8 cellular contexts compared by ENCODE assay signal in the genomic region with DNA sequence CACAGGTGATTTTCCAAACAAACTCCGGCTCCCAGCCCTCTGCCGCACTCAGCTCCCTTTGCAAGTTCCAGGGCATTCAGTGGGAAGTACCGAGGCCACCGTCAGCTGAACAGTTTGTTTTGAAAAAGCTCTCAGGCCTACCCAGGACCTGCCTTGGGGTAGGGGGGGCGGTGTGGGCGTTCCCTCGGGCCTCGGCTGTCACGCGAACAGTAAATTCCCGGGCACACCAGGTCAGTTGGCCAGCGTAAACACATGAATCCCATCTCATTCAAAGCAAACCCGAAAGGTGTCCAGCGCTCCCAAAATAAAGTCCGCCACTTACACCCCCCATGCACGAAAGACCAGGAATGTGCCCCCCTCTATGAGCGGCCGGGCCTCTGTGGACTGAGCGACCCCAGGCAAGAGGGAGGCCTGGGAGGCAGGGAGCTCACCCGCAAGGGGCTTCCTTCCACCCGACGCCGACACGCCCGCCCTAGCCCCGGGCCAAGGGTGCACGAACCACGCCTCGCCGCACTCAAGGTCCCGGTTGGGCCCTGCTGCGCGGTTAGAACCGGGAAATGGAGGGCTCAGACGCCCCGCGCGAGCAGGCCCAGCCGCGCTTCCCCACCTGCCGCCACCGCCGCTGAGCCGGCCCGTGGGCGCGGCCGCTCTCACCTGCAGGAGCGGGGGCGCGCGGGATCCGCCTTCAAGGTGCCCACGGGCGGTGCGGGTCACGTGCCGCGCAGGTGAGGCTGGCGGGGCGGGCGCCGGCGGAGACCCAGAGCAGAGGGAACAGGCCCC. TPM values are rescaled to one million over a fixed set of nuclear protein-coding genes. Genes with fewer than 3 reads are reported as not detected.
DNase-seq lines count a peak whose midpoint lies in the region; ATAC-seq, FAIRE-seq and TF ChIP-seq lines count a peak whose summit lies in the region.

A gene with protein sequence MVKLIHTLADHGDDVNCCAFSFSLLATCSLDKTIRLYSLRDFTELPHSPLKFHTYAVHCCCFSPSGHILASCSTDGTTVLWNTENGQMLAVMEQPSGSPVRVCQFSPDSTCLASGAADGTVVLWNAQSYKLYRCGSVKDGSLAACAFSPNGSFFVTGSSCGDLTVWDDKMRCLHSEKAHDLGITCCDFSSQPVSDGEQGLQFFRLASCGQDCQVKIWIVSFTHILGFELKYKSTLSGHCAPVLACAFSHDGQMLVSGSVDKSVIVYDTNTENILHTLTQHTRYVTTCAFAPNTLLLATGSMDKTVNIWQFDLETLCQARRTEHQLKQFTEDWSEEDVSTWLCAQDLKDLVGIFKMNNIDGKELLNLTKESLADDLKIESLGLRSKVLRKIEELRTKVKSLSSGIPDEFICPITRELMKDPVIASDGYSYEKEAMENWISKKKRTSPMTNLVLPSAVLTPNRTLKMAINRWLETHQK (minus strand): TSS at position 775 of the 780 bp plus-strand sequence. CDS start 3,634 bp downstream, outside the sequence.

- WGBS in K562 (ENCODE audit: insufficient coverage, low coverage, missing lambda C conversion rate): 3% methylated on average over 53 of the region's 64 CpGs

- peak within 1 kb of the TSS; percentile 95 for H2AFZ ChIP-seq in K562 (ENCODE audit: low read depth, low read length)

- no peaks in the 10 kb centered on the region for H3K27me3 ChIP-seq in HL-60 (ENCODE audit: insufficient read depth, poor library complexity, severe bottlenecking)
- H3K27me3 ChIP-seq in K562 (ENCODE audit: control insufficient read depth in 2 of 2, insufficient read depth in 2 of 2, low read length in 2 of 2): no peaks in the 10 kb centered on the region

- peak within 1 kb of the TSS; percentile 87 for H3K27ac ChIP-seq in HL-60 (replicated peaks)
- peak within 1 kb of the TSS; percentile 90 for H3K27ac ChIP-seq in K562 (ENCODE audit: extremely low read depth, low read depth, low read length)

- no peak for TF ChIP-seq EP300 in K562 (IDR thresholded peaks at IDR 0.05; ENCODE audit: low read length)

- intact Hi-C loops in K562 (cut with micrococcal nuclease): loop anchor here (1.0 kb wide), 1 partner anchor 426 kb away; a partner anchor contains a TSS

- peaks cover 37% of the 10 kb centered on the region for H3K79me2 ChIP-seq in K562 (ENCODE audit: control insufficient read depth, insufficient read depth, low read length)

- POLR2A ChIA-PET in K562 (lab: Yijun Ruan, JAX): interaction anchor here (0.9 to 3.0 kb wide), 7 partner anchors 10 to 427 kb away, joined by 3 to 11 read pairs (median 4); a partner anchor contains a TSS

- FAIRE-seq in K562 (lab: Jason Lieb, UNC) (peak; percentile 15), RCC 7860 (lab: Jason Lieb, UNC) (no peak)

- peak; percentile 43 for ATAC-seq in GM19395 (IDR thresholded peaks at IDR 0.05; ENCODE audit: unreplicated experiment)
- peak; percentile 66 for ATAC-seq in K562

- TF ChIP-seq CTCF in HL-60 (IDR thresholded peaks at IDR 0.05; ENCODE audit: insufficient read depth, low read length) (no peak), K562 (IDR thresholded peaks at IDR 0.05 in 2 of 3, conservative IDR thresholded peaks at IDR 0.05 in 1 of 3; ENCODE audit: insufficient read depth in 2 of 3, low read depth in 1 of 3, low read length in 3 of 3) (no peak)

- H3K9me3 ChIP-seq in K562 (replicated peaks; ENCODE audit: control insufficient read depth, insufficient read depth, low read depth, low read length): no peaks in the 10 kb centered on the region

- CTCF ChIA-PET in K562 (lab: Yijun Ruan, JAX; ENCODE audit: low intra/inter-chr PET ratio): no interaction called here

- in situ Hi-C loops in K562 (cut with MboI): no loop called here

- no peak for TF ChIP-seq POLR2A in K562 (conservative IDR thresholded peaks at IDR 0.05)

- no TSS peak for BruUV-seq in K562 (replicated peaks; lab: Mats Ljungman, UMichigan)

- peaks cover 12% of the 10 kb centered on the region; the same call in 2 of the 3 replicates for H3K36me3 ChIP-seq in K562 (ENCODE audit: control insufficient read depth, insufficient read depth, low read length)

- H3K9me1 ChIP-seq in K562 (ENCODE audit: control insufficient read depth, insufficient read depth, low read length): no peaks in the 10 kb centered on the region

- DNase-seq in COR-L47 (lab: John Stamatoyannopoulos, UW): peak; percentile 50
- DNase-seq in HL-60 (ENCODE audit: low read depth in 1 of 2, low spot score in 1 of 2): peak; percentile 23 to 52
- peak; percentile 15 for DNase-seq in RPMI8226
- DNase-seq in K562 (ENCODE audit: extremely low read depth in 1 of 4, low spot score in 3 of 4): peak; percentile 48 to 76 (median 53)
- DNase-seq in retina: peak; percentile 81
- DNase-seq in RCC 7860 (ENCODE audit: low spot score): no peak

- H4K20me1 ChIP-seq in K562 (replicated peaks; ENCODE audit: control insufficient read depth, insufficient read depth, low read length): no peaks in the 10 kb centered on the region

- no peak for TF ChIP-seq RAD21 in K562 (CRISPR knock-in tag; conservative IDR thresholded peaks at IDR 0.05 in 1 of 2, IDR thresholded peaks at IDR 0.05 in 1 of 2)

- H3K4me1 ChIP-seq in K562 (replicated peaks in 1 of 2; ENCODE audit: control insufficient read depth in 2 of 2, insufficient read depth in 2 of 2, low read length in 2 of 2): peaks cover 18 to 23% of the 10 kb centered on the region in 2 experiments

- H3K4me3 ChIP-seq in HL-60 (replicated peaks; ENCODE audit: insufficient read depth, low read length) (peak within 1 kb of the TSS; percentile 92), K562 (peak within 1 kb of the TSS; percentile 75), iPS-11a (ENCODE audit: low read depth, low read length) (peak within 1 kb of the TSS; percentile 78)

- H3K4me2 ChIP-seq in K562 (ENCODE audit: insufficient read depth, low read length): peak within 1 kb of the TSS; percentile 94

- H3K9ac ChIP-seq in K562 (ENCODE audit: insufficient read depth in 1 of 2, low read depth in 2 of 2, low read length in 2 of 2): peak within 1 kb of the TSS; percentile 82 to 98

TF ChIP-seq in K562, 482 proteins besides CTCF, POLR2A, EP300 and RAD21 (continues in another document):
- peak; percentile 64 for TF ChIP-seq FIP1L1 (IDR thresholded peaks at IDR 0.05; ENCODE audit: low read depth, low read length, poor library complexity, severe bottlenecking)
- TF ChIP-seq, protein P1, sequence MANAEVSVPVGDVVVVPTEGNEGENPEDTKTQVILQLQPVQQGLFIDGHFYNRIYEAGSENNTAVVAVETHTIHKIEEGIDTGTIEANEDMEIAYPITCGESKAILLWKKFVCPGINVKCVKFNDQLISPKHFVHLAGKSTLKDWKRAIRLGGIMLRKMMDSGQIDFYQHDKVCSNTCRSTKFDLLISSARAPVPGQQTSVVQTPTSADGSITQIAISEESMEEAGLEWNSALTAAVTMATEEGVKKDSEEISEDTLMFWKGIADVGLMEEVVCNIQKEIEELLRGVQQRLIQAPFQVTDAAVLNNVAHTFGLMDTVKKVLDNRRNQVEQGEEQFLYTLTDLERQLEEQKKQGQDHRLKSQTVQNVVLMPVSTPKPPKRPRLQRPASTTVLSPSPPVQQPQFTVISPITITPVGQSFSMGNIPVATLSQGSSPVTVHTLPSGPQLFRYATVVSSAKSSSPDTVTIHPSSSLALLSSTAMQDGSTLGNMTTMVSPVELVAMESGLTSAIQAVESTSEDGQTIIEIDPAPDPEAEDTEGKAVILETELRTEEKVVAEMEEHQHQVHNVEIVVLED (CRISPR knock-in tag; IDR thresholded peaks at IDR 0.05): peak; percentile 24; the same call in 1 of the 2 replicates
- peak; percentile 83; the same call in 1 of the 2 replicates for TF ChIP-seq PHF8 (IDR thresholded peaks at IDR 0.05; ENCODE audit: borderline replicate concordance, low read length)
- no peak for TF ChIP-seq CAMTA2 (CRISPR knock-in tag; conservative IDR thresholded peaks at IDR 0.05)
- TF ChIP-seq ARID2 (IDR thresholded peaks at IDR 0.05): no peak
- TF ChIP-seq ELF4 (CRISPR knock-in tag; IDR thresholded peaks at IDR 0.05): no peak; the same call in 1 of the 2 replicates
- TF ChIP-seq, protein P2, sequence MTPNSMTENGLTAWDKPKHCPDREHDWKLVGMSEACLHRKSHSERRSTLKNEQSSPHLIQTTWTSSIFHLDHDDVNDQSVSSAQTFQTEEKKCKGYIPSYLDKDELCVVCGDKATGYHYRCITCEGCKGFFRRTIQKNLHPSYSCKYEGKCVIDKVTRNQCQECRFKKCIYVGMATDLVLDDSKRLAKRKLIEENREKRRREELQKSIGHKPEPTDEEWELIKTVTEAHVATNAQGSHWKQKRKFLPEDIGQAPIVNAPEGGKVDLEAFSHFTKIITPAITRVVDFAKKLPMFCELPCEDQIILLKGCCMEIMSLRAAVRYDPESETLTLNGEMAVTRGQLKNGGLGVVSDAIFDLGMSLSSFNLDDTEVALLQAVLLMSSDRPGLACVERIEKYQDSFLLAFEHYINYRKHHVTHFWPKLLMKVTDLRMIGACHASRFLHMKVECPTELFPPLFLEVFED (CRISPR knock-in tag; conservative IDR thresholded peaks at IDR 0.05): no peak

RNA-seq across cellular contexts. Expression of the gene that starts here (rescaled TPM):
- total RNA-seq in K562 (2011; cell fraction: chromatin; rRNA removed; ENCODE audit: low replicate concordance): 19.6 and 26.3 TPM in 2 replicates
- total RNA-seq in K562 (2011; cell fraction: nucleolus; rRNA removed): 7.2 and 12.6 TPM in 2 replicates
- 10.6 and 11.9 TPM in 2 replicates for total RNA-seq in K562 (2011; cell fraction: nucleoplasm; rRNA removed)
- total RNA-seq in K562 (2014; rRNA removed) (7.7 and 9.0 TPM in 2 replicates), K562 (2014; rRNA removed; fragmentation: Illumina TruSeq; extraction: Trizol) (13.7 TPM in 2 replicates), K562 (2015; rRNA removed; fragmentation: Illumina TruSeq; extraction: Trizol) (11.2 and 12.3 TPM in 2 replicates), K562 (2021) (10.0 and 10.9 TPM in 2 replicates)
- polyA plus RNA-seq in K562 (2011; rRNA removed) (9.4 and 10.0 TPM in 2 replicates), K562 (2014; fragmentation: Illumina TruSeq; extraction: Trizol) (10.0 and 11.1 TPM in 2 replicates), K562 (2014; fragmentation: Nextera tagmentation; extraction: Ambion mirVana) (1 to 10 TPM; 5.2 to 6.3 TPM), K562 (2014; rRNA removed) (8.5 and 12.3 TPM in 2 replicates)
- polyA plus RNA-seq in K562 (2011; cell fraction: cytosol; rRNA removed): 4.2 and 6.7 TPM in 2 replicates
- 12.5 and 14.2 TPM in 2 replicates for polyA plus RNA-seq in K562 (2011; cell fraction: nucleus; rRNA removed)
- polyA plus RNA-seq in K562 (2012): 10.9 and 18.0 TPM in 2 replicates
- 16.4 and 18.0 TPM in 2 replicates for polyA minus RNA-seq in K562 (2011; rRNA and poly(A)+ RNA removed)
- polyA minus RNA-seq in K562 (2011; cell fraction: cytosol; rRNA and poly(A)+ RNA removed): 8.0 and 8.3 TPM in 2 replicates
- polyA minus RNA-seq in K562 (2011; cell fraction: nucleus; rRNA and poly(A)+ RNA removed): 11.3 and 18.9 TPM in 2 replicates
